8 cellular contexts compared by ENCODE assay signal in genomic region chr17:40101367-40102210, GRCh38. TPM values are rescaled to one million over a fixed set of nuclear protein-coding genes. Genes with fewer than 3 reads are reported as not detected.
DNase-seq lines count a peak whose midpoint lies in the region; ATAC-seq and TF ChIP-seq lines count a peak whose summit lies in the region.

No MANE protein-coding gene starts in this region.

- H3K27ac ChIP-seq in heart left ventricle (peak overlapping the region in 11 of 12 donors; percentile 88 to 100 (median 98)), muscle layer of colon (ENCODE audit: low read depth, low read length) (peak overlapping the region; percentile 97), upper lobe of right lung (peak overlapping the region; percentile 95)

- intact Hi-C loops in heart left ventricle (cut with DNase I), result no loop called here
- intact Hi-C loops in left cardiac atrium (cut with DNase I), result no loop called here
- intact Hi-C loops in MCF 10A (cut with micrococcal nuclease), result no loop called here
- intact Hi-C loops in upper lobe of right lung (cut with DNase I), result no loop called here
- intact Hi-C loops in head of caudate nucleus (cut with DNase I), result no loop called here

- peak overlapping the region in 10 of 12 donors; percentile 72 to 100 (median 84) for H3K4me3 ChIP-seq in heart left ventricle
- peak overlapping the region; percentile 13 to 99 for H3K4me3 ChIP-seq in muscle layer of colon (ENCODE audit: low read depth in 1 of 2, low read length in 2 of 2)
- H3K4me3 ChIP-seq in upper lobe of right lung, result peak overlapping the region; percentile 86

- no peak for TF ChIP-seq POLR2A in heart left ventricle (IDR thresholded peaks at IDR 0.05)

- 65 to 80% (median 72%) methylated on average over 16 of the region's 16 CpGs for WGBS in heart left ventricle, 4 donors

- CTCF ChIA-PET in MCF 10A (lab: Yijun Ruan, JAX), result interaction anchor here (0.6 to 8.0 kb wide), 6 partner anchors 10 to 69 kb away, joined by 3 to 86 read pairs (median 11); partner anchors contain the start of gene THRA

- DNase-seq in heart left ventricle, result no peak
- no peak for DNase-seq in left cardiac atrium
- no peak for DNase-seq in MCF 10A (ENCODE audit: unreplicated experiment)
- DNase-seq in upper lobe of right lung, result no peak
- no peak for DNase-seq in germinal center (ENCODE audit: low spot score)
- no peak for DNase-seq in KG1 (lab: John Stamatoyannopoulos, UW)
- DNase-seq in head of caudate nucleus, result no peak

- TF ChIP-seq CTCF in heart left ventricle (IDR thresholded peaks at IDR 0.05), result no peak
- TF ChIP-seq CTCF in MCF 10A (IDR thresholded peaks at IDR 0.05; ENCODE audit: unreplicated experiment), result no peak
- no peak for TF ChIP-seq CTCF in upper lobe of right lung (IDR thresholded peaks at IDR 0.05)

- H3K4me3 Mint-ChIP-seq in MCF 10A (ENCODE audit: unreplicated experiment), result peak overlapping the region; percentile 95

- H3K36me3 Mint-ChIP-seq in MCF 10A (ENCODE audit: insufficient read depth, unreplicated experiment), result peaks cover 20% of the 10 kb centered on the region

- H3K36me3 ChIP-seq in heart left ventricle, result peaks cover 0 to 22% (median 13%) of the 10 kb centered on the region in 9 donors
- peaks cover 22% of the 10 kb centered on the region for H3K36me3 ChIP-seq in muscle layer of colon (ENCODE audit: insufficient read depth, low read length)
- peaks cover 8% of the 10 kb centered on the region for H3K36me3 ChIP-seq in upper lobe of right lung

- H3K27me3 Mint-ChIP-seq in MCF 10A (ENCODE audit: insufficient read depth, unreplicated experiment), result no peaks in the 10 kb centered on the region

- no TSS peak for BruUV-seq in MCF 10A (replicated peaks; lab: Mats Ljungman, UMichigan)

- no peaks in the 10 kb centered on the region for H3K9me3 ChIP-seq in heart left ventricle
- no peaks in the 10 kb centered on the region for H3K9me3 ChIP-seq in muscle layer of colon (ENCODE audit: low read length)
- H3K9me3 ChIP-seq in upper lobe of right lung, result no peaks in the 10 kb centered on the region

- H3K27me3 ChIP-seq in heart left ventricle (no peaks in the 10 kb centered on the region), muscle layer of colon (ENCODE audit: control insufficient read depth in 1 of 2, insufficient read depth in 2 of 2, low read length in 2 of 2) (no peaks in the 10 kb centered on the region), upper lobe of right lung (no peaks in the 10 kb centered on the region)

- peak overlapping the region; percentile 46 for H3K9ac ChIP-seq in muscle layer of colon (ENCODE audit: low read length)

- H3K27ac Mint-ChIP-seq in MCF 10A (ENCODE audit: low read depth, unreplicated experiment), result peak overlapping the region; percentile 94

- no peaks in the 10 kb centered on the region for H3K9me3 Mint-ChIP-seq in MCF 10A (ENCODE audit: unreplicated experiment)

- peaks cover 20 to 92% (median 73%) of the 10 kb centered on the region in 12 donors for H3K4me1 ChIP-seq in heart left ventricle
- peaks cover 75% of the 10 kb centered on the region for H3K4me1 ChIP-seq in muscle layer of colon (ENCODE audit: insufficient read depth, low read length)
- H3K4me1 ChIP-seq in upper lobe of right lung, result peaks cover 76% of the 10 kb centered on the region

- POLR2A ChIA-PET in MCF 10A (lab: Yijun Ruan, JAX), result interaction anchor here (0.5 to 7.5 kb wide), 23 partner anchors 11 to 640 kb away, joined by 3 to 340 read pairs (median 27); partner anchors contain the start of genes CASC3, CDK12, CSF3 and MED24

- ATAC-seq in heart left ventricle (no peak), left cardiac atrium (no peak), upper lobe of right lung (no peak)

- H3K4me1 Mint-ChIP-seq in MCF 10A (ENCODE audit: insufficient read depth, unreplicated experiment), result peaks cover 43% of the 10 kb centered on the region

RNA-seq across cellular contexts. Expression of gene NR1D1, which starts 1.2 kb away (rescaled TPM):
- total RNA-seq in heart left ventricle (10 to 100 TPM in 6 of 9 donors, 1 to 10 TPM in 3; 5.8 to 36.1 (median 21.8) TPM), left cardiac atrium (10 to 100 TPM; 17.1 to 19.5 TPM), MCF 10A (2022) (7.5 and 8.8 TPM in 2 replicates), upper lobe of right lung (24.9 TPM)
- polyA plus RNA-seq in heart left ventricle, result 10 to 100 TPM in 1 of 2 donors, 1 to 10 TPM in 1; 6.1 to 20.2 TPM

RNA-seq across cellular contexts. Expression of gene MSL1, which starts 20.2 kb away (rescaled TPM):
- total RNA-seq in heart left ventricle (10 to 100 TPM; 32.0 to 54.1 (median 45.1) TPM), left cardiac atrium (10 to 100 TPM; 54.0 to 57.8 TPM), MCF 10A (2022) (59.8 and 62.2 TPM in 2 replicates), upper lobe of right lung (84.4 TPM)
- 10 to 100 TPM; 32.2 to 54.7 TPM for polyA plus RNA-seq in heart left ventricle

RNA-seq across cellular contexts. Expression of gene CASC3, which starts 38.7 kb away (rescaled TPM):
- total RNA-seq in heart left ventricle (10 to 100 TPM; 26.5 to 54.3 (median 42.2) TPM), left cardiac atrium (10 to 100 TPM; 49.6 to 53.1 TPM), MCF 10A (2022) (73.5 and 78.3 TPM in 2 replicates), upper lobe of right lung (106 TPM)
- polyA plus RNA-seq in heart left ventricle, result 10 to 100 TPM; 27.9 to 33.4 TPM

RNA-seq across cellular contexts. Expression of gene THRA, which starts 38.8 kb away (rescaled TPM):
- total RNA-seq in heart left ventricle (100 to 1,000 TPM in 1 of 9 donors, 10 to 100 TPM in 8; 63.2 to 105 (median 73.2) TPM), left cardiac atrium (10 to 100 TPM; 54.4 to 77.9 TPM), MCF 10A (2022) (5.5 and 6.4 TPM in 2 replicates), upper lobe of right lung (55.6 TPM)
- 10 to 100 TPM; 50.6 to 56.2 TPM for polyA plus RNA-seq in heart left ventricle

RNA-seq across cellular contexts. Expression of gene MED24, which starts 47.4 kb away (rescaled TPM):
- total RNA-seq in heart left ventricle, result 10 to 100 TPM; 51.1 to 75.4 (median 58.3) TPM
- polyA plus RNA-seq in heart left ventricle, result 10 to 100 TPM; 52.7 to 61.8 TPM
- 10 to 100 TPM; 44.0 to 56.4 TPM for total RNA-seq in left cardiac atrium
- total RNA-seq in MCF 10A (2022), result 66.6 and 88.5 TPM in 2 replicates
- 81.3 TPM for total RNA-seq in upper lobe of right lung
